In the genomic region with DNA sequence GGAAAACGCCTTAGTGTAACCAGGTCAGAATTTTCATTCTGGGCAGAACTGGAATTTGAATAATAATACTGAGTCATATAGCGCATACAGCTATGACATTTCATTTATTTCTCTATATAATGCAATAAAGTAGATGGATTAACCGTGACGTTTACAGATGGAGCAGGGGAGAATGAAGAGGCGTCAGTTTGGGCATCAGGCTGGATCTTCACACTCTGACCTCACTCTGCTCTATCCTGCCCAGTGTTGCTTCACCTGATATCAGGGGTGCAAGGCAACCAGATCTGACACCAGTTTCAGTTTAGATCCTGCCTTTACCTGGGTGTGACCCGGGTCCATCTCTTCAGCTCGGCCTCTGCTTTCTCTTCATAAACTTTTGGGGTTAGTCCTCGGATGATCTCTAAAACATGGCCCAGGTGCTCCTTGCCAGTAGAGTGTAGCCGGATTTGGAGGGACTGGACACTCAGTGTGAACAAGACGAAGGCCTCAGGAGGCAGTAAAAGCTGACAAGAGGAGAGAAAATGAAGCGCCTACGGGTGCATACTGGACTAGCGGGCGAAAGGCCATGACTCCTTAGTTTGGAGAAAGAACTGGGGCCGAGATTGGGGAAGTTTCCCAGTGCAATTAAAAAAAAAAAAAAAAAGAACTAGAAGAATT, we compare ENCODE assay signal across 8 cellular contexts. TPM values are rescaled to one million over a fixed set of nuclear protein-coding genes. Genes with fewer than 3 reads are reported as not detected.
DNase-seq lines count a peak whose midpoint lies in the region; ATAC-seq, FAIRE-seq and TF ChIP-seq lines count a peak whose summit lies in the region.

No MANE protein-coding gene starts in this region.

- CTCF ChIA-PET in K562 (lab: Yijun Ruan, JAX; ENCODE audit: low intra/inter-chr PET ratio), result interaction anchor here (0.6 to 1.5 kb wide), 2 partner anchors 37 to 136 kb away, joined by 4 read pairs; no protein-coding TSS in a partner anchor

- H3K4me3 ChIP-seq in K562, result peak overlapping the region; percentile 72
- peak overlapping the region; percentile 89 for H3K4me3 ChIP-seq in lower leg skin (ENCODE audit: low read depth, poor library complexity, severe bottlenecking)
- H3K4me3 ChIP-seq in upper lobe of left lung, result peak overlapping the region in 3 of 4 donors; percentile 93 to 99 (median 97)

- TSS peak; percentile 65 for BruUV-seq in K562 (replicated peaks; lab: Mats Ljungman, UMichigan)

- H3K27me3 ChIP-seq in K562 (ENCODE audit: control insufficient read depth in 2 of 2, insufficient read depth in 2 of 2, low read length in 2 of 2) (peaks cover 0 to 9% of the 10 kb centered on the region in 2 experiments; a peak in 1 of 5 replicates), upper lobe of left lung (no peaks in the 10 kb centered on the region)

- no peak for FAIRE-seq in K562 (lab: Jason Lieb, UNC)

- H4K20me1 ChIP-seq in K562 (replicated peaks; ENCODE audit: control insufficient read depth, insufficient read depth, low read length), result peaks cover under 1% of the 10 kb centered on the region; the same call in 1 of the 2 replicates

- TF ChIP-seq EP300 in K562 (IDR thresholded peaks at IDR 0.05; ENCODE audit: low read length), result no peak
- no peak for TF ChIP-seq EP300 in upper lobe of left lung (IDR thresholded peaks at IDR 0.05)

- 25% methylated on average over 15 of the region's 15 CpGs for WGBS in K562 (ENCODE audit: insufficient coverage, low coverage, missing lambda C conversion rate)
- WGBS in lower leg skin, 2 donors, result 19 to 25% methylated on average over 15 of the region's 15 CpGs
- 34 to 37% methylated on average over 15 of the region's 15 CpGs for WGBS in upper lobe of left lung, 2 donors

- H3K36me3 ChIP-seq in K562 (ENCODE audit: control insufficient read depth, insufficient read depth, low read length) (peaks cover 23% of the 10 kb centered on the region; the same call in 2 of the 3 replicates), upper lobe of left lung (peaks cover 0 to 16% (median 2%) of the 10 kb centered on the region in 4 donors)

- H3K27ac ChIP-seq in K562 (ENCODE audit: extremely low read depth, low read depth, low read length) (peak overlapping the region; percentile 94; the same call in 2 of the 3 replicates), upper lobe of left lung (peak overlapping the region; percentile 97 to 99 (median 98))

- peaks cover 21 to 31% of the 10 kb centered on the region in 2 experiments; a peak in 4 of 5 replicates for H3K4me1 ChIP-seq in K562 (replicated peaks in 1 of 2; ENCODE audit: control insufficient read depth in 2 of 2, insufficient read depth in 2 of 2, low read length in 2 of 2)
- peaks cover 52 to 81% (median 59%) of the 10 kb centered on the region in 4 donors for H3K4me1 ChIP-seq in upper lobe of left lung

- peak in 1 of 4 experiments; percentile 54 for DNase-seq in K562 (ENCODE audit: extremely low read depth in 1 of 4, low spot score in 3 of 4)
- DNase-seq in lower leg skin (ENCODE audit: low spot score in 2 of 2), result no peak
- DNase-seq in upper lobe of left lung, result no peak
- no peak for DNase-seq in DMS53 (lab: John Stamatoyannopoulos, UW)
- DNase-seq in stimulated activated CD4-positive, alpha-beta T cell treated with anti-CD3 and anti-CD28 coated beads, Interleukin-1b, Interleukin-23, amount 100 ng/mL, for 48 hours, result no peak
- DNase-seq in NCI-H1417 (lab: John Stamatoyannopoulos, UW), result no peak

- no peak for TF ChIP-seq CTCF in K562 (IDR thresholded peaks at IDR 0.05 in 2 of 3, conservative IDR thresholded peaks at IDR 0.05 in 1 of 3; ENCODE audit: insufficient read depth in 2 of 3, low read depth in 1 of 3, low read length in 3 of 3)
- no peak for TF ChIP-seq CTCF in lower leg skin (IDR thresholded peaks at IDR 0.05)
- TF ChIP-seq CTCF in upper lobe of left lung (IDR thresholded peaks at IDR 0.05), result no peak

- H3K9me3 ChIP-seq in K562 (replicated peaks; ENCODE audit: control insufficient read depth, insufficient read depth, low read depth, low read length), result no peaks in the 10 kb centered on the region
- H3K9me3 ChIP-seq in upper lobe of left lung, result no peaks in the 10 kb centered on the region

- intact Hi-C loops in K562 (cut with micrococcal nuclease) (loop anchor here (1.0 to 5.0 kb wide), 2 partner anchors 32 to 37 kb away; no protein-coding TSS in a partner anchor), lower leg skin (cut with DNase I; ENCODE audit: low total_unique reads) (no loop called here)

- H3K9me1 ChIP-seq in K562 (ENCODE audit: control insufficient read depth, insufficient read depth, low read length), result peaks cover 6% of the 10 kb centered on the region

- ATAC-seq in GM18867 (IDR thresholded peaks at IDR 0.05; ENCODE audit: unreplicated experiment) (peak; percentile 9), HG03571 (IDR thresholded peaks at IDR 0.05; ENCODE audit: unreplicated experiment) (peak; percentile 5), K562 (peak; percentile 2), upper lobe of left lung (ENCODE audit: low FRiP score in 2 of 2) (no peak)

- in situ Hi-C loops in K562 (cut with MboI), result no loop called here

- H3K9ac ChIP-seq in K562 (ENCODE audit: insufficient read depth in 1 of 2, low read depth in 2 of 2, low read length in 2 of 2), result peak overlapping the region; percentile 92 to 94; a peak in 3 of 4 replicates

- TF ChIP-seq POLR2A in K562 (conservative IDR thresholded peaks at IDR 0.05) (no peak), lower leg skin (IDR thresholded peaks at IDR 0.05) (no peak), upper lobe of left lung (IDR thresholded peaks at IDR 0.05) (no peak)

- H3K79me2 ChIP-seq in K562 (ENCODE audit: control insufficient read depth, insufficient read depth, low read length), result peaks cover 12% of the 10 kb centered on the region

- POLR2A ChIA-PET in K562 (lab: Yijun Ruan, JAX), result interaction anchor here (0.6 to 4.0 kb wide), 11 partner anchors 10 to 125 kb away, joined by 3 to 29 read pairs (median 4); no protein-coding TSS in a partner anchor

- TF ChIP-seq RAD21 in K562 (CRISPR knock-in tag; conservative IDR thresholded peaks at IDR 0.05 in 1 of 2, IDR thresholded peaks at IDR 0.05 in 1 of 2), result no peak

- peak overlapping the region; percentile 90 for H2AFZ ChIP-seq in K562 (ENCODE audit: low read depth, low read length)

- H3K4me2 ChIP-seq in K562 (ENCODE audit: insufficient read depth, low read length), result peak overlapping the region; percentile 83

RNA-seq across cellular contexts. Expression of gene ZYX, which starts 1.4 kb away (rescaled TPM):
- 38.7 and 99.5 TPM in 2 replicates for total RNA-seq in K562 (2011; cell fraction: chromatin; rRNA removed; ENCODE audit: low replicate concordance)
- total RNA-seq in K562 (2011; cell fraction: nucleolus; rRNA removed), result 54.7 and 66.9 TPM in 2 replicates
- 41.5 and 64.4 TPM in 2 replicates for total RNA-seq in K562 (2011; cell fraction: nucleoplasm; rRNA removed)
- 26.9 and 37.8 TPM in 2 replicates for total RNA-seq in K562 (2014; rRNA removed)
- total RNA-seq in K562 (2014; rRNA removed; fragmentation: Illumina TruSeq; extraction: Trizol), result 9.2 and 11.5 TPM in 2 replicates
- 15.7 and 17.3 TPM in 2 replicates for total RNA-seq in K562 (2015; rRNA removed; fragmentation: Illumina TruSeq; extraction: Trizol)
- total RNA-seq in K562 (2021), result 114 and 130 TPM in 2 replicates
- 9.0 and 18.5 TPM in 2 replicates for polyA plus RNA-seq in K562 (2011; rRNA removed)
- polyA plus RNA-seq in K562 (2011; cell fraction: cytosol; rRNA removed), result 15.7 and 26.2 TPM in 2 replicates
- polyA plus RNA-seq in K562 (2011; cell fraction: nucleus; rRNA removed), result 53.7 and 98.4 TPM in 2 replicates
- polyA plus RNA-seq in K562 (2012), result 141 and 252 TPM in 2 replicates
- polyA plus RNA-seq in K562 (2014; fragmentation: Illumina TruSeq; extraction: Trizol), result 81.7 and 116 TPM in 2 replicates
- 1 to 10 TPM; 1.8 to 3.1 TPM for polyA plus RNA-seq in K562 (2014; fragmentation: Nextera tagmentation; extraction: Ambion mirVana)
- polyA plus RNA-seq in K562 (2014; rRNA removed), result 30.0 and 35.0 TPM in 2 replicates
- 8.3 and 9.5 TPM in 2 replicates for polyA minus RNA-seq in K562 (2011; rRNA and poly(A)+ RNA removed)
- 57.5 and 83.9 TPM in 2 replicates for polyA minus RNA-seq in K562 (2011; cell fraction: cytosol; rRNA and poly(A)+ RNA removed)
- polyA minus RNA-seq in K562 (2011; cell fraction: nucleus; rRNA and poly(A)+ RNA removed), result 35.4 and 38.0 TPM in 2 replicates
- 10 to 100 TPM; 45.6 to 91.1 (median 60.9) TPM for total RNA-seq in lower leg skin
- total RNA-seq in upper lobe of left lung, result 100 to 1,000 TPM in 5 of 6 donors, 10 to 100 TPM in 1; 44.6 to 345 (median 222) TPM

RNA-seq across cellular contexts. Expression of gene FAM131B, which starts 17.2 kb away (rescaled TPM):
- 0.07 TPM in 1 of 2 replicates, not detected in the other for total RNA-seq in K562 (2011; cell fraction: chromatin; rRNA removed; ENCODE audit: low replicate concordance)
- total RNA-seq in K562 (2011; cell fraction: nucleolus; rRNA removed), result not detected in 2 replicates
- total RNA-seq in K562 (2011; cell fraction: nucleoplasm; rRNA removed), result not detected in 2 replicates
- total RNA-seq in K562 (2014; rRNA removed) (not detected in 2 replicates), K562 (2014; rRNA removed; fragmentation: Illumina TruSeq; extraction: Trizol) (not detected in 2 replicates), K562 (2015; rRNA removed; fragmentation: Illumina TruSeq; extraction: Trizol) (not detected in 2 replicates), K562 (2021) (0.04 TPM in 2 replicates), lower leg skin (1 to 10 TPM in 1 of 4 donors, under 1 TPM in 2, not detected in 1; 0.27 to 1.4 (median 0.42) TPM), upper lobe of left lung (1 to 10 TPM in 1 of 6 donors, under 1 TPM in 4, not detected in 1; 0.59 to 5.7 (median 0.67) TPM)
- polyA plus RNA-seq in K562 (2011; rRNA removed) (0.03 and 0.11 TPM in 2 replicates), K562 (2014; fragmentation: Illumina TruSeq; extraction: Trizol) (not detected in 2 replicates), K562 (2014; fragmentation: Nextera tagmentation; extraction: Ambion mirVana) (not detected), K562 (2014; rRNA removed) (not detected in 2 replicates)
- polyA plus RNA-seq in K562 (2011; cell fraction: cytosol; rRNA removed), result not detected in 2 replicates
- polyA plus RNA-seq in K562 (2011; cell fraction: nucleus; rRNA removed), result 0.09 TPM in 1 of 2 replicates, not detected in the other
- 0.03 TPM in 2 replicates for polyA plus RNA-seq in K562 (2012)
- polyA minus RNA-seq in K562 (2011; rRNA and poly(A)+ RNA removed), result not detected in 2 replicates
- 0.29 TPM in 1 of 2 replicates, not detected in the other for polyA minus RNA-seq in K562 (2011; cell fraction: cytosol; rRNA and poly(A)+ RNA removed)
- polyA minus RNA-seq in K562 (2011; cell fraction: nucleus; rRNA and poly(A)+ RNA removed), result 0.33 TPM in 1 of 2 replicates, not detected in the other

RNA-seq across cellular contexts. Expression of gene EPHA1, which starts 28.9 kb away (rescaled TPM):
- total RNA-seq in K562 (2011; cell fraction: chromatin; rRNA removed; ENCODE audit: low replicate concordance), result 0.37 TPM in 1 of 2 replicates, not detected in the other
- 0.26 and 0.67 TPM in 2 replicates for total RNA-seq in K562 (2011; cell fraction: nucleolus; rRNA removed)
- 0.37 TPM in 1 of 2 replicates, not detected in the other for total RNA-seq in K562 (2011; cell fraction: nucleoplasm; rRNA removed)
- total RNA-seq in K562 (2014; rRNA removed), result not detected in 2 replicates
- total RNA-seq in K562 (2014; rRNA removed; fragmentation: Illumina TruSeq; extraction: Trizol), result not detected in 2 replicates
- total RNA-seq in K562 (2015; rRNA removed; fragmentation: Illumina TruSeq; extraction: Trizol), result not detected in 2 replicates
- total RNA-seq in K562 (2021), result 0.22 and 0.25 TPM in 2 replicates
- polyA plus RNA-seq in K562 (2011; rRNA removed), result 0.07 and 0.32 TPM in 2 replicates
- 0.03 and 0.39 TPM in 2 replicates for polyA plus RNA-seq in K562 (2011; cell fraction: cytosol; rRNA removed)
- 0.25 and 1.1 TPM in 2 replicates for polyA plus RNA-seq in K562 (2011; cell fraction: nucleus; rRNA removed)
- 2.7 and 3.5 TPM in 2 replicates for polyA plus RNA-seq in K562 (2012)
- not detected in 2 replicates for polyA plus RNA-seq in K562 (2014; fragmentation: Illumina TruSeq; extraction: Trizol)
- polyA plus RNA-seq in K562 (2014; fragmentation: Nextera tagmentation; extraction: Ambion mirVana), result not detected
- 0.05 and 0.57 TPM in 2 replicates for polyA plus RNA-seq in K562 (2014; rRNA removed)
- 0.14 TPM in 1 of 2 replicates, not detected in the other for polyA minus RNA-seq in K562 (2011; rRNA and poly(A)+ RNA removed)
- polyA minus RNA-seq in K562 (2011; cell fraction: cytosol; rRNA and poly(A)+ RNA removed), result not detected in 2 replicates
- polyA minus RNA-seq in K562 (2011; cell fraction: nucleus; rRNA and poly(A)+ RNA removed), result 0.54 TPM in 1 of 2 replicates, not detected in the other
- 10 to 100 TPM; 51.7 to 94.5 (median 64.2) TPM for total RNA-seq in lower leg skin
- total RNA-seq in upper lobe of left lung, result 10 to 100 TPM in 4 of 6 donors, 1 to 10 TPM in 2; 5.3 to 18.9 (median 13.0) TPM

Comparison
In these comparisons a context has a peak if more than half of its experiments do, and no peak if none do; other contexts are left out.
1. ATAC-seq: peak in GM18867 (single experiment), HG03571 (single experiment) and K562 (single experiment); none in upper lobe of left lung (0 of 2).
2. Peak in every context shown above with its lines, with median percentiles within 50 percentile points of each other: H3K4me3 ChIP-seq.